ENCODE assay signal across 27 cellular contexts in the genomic region with DNA sequence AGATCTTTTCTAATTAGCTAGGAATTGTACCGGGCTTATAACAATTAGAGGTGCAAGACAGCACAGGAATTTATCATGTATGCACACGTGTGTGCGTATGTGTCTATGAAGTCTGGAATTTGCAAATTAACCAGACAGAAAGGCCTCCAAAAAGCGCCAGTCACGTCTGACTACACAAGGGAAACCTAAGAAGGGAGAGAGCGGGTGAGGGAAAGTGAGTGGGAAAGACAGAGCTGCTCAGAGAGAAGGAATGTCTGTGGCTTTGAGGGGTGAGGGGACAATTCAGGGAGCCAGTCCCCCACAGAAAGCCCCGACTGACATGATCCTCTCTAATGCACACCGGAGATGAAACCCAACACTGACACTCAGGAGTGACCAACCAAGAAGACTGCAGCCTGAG.
DNase-seq lines count a peak whose midpoint lies in the region; ATAC-seq, FAIRE-seq and TF ChIP-seq lines count a peak whose summit lies in the region.
"Had no signal": no experiment of that assay in that cellular context is flagged by ENCODE, and none has a peak within 500 bp of the region (broad histone marks: within the 10 kb centered on the region; RNA-seq: fewer than 3 reads in every experiment).

No MANE protein-coding gene starts in this region.

- H3K27me3 Mint-ChIP-seq in type B pancreatic cell = no peaks in the 10 kb centered on the region
- H3K27me3 Mint-ChIP-seq: activated naive CD8-positive, alpha-beta T cell treated with anti-CD3 and anti-CD28 coated beads, Interleukin-2, amount 10 ng/mL, durations not matched to agents 7 days and 5 days had no signal

- peaks cover 4% of the 10 kb centered on the region for H3K4me1 Mint-ChIP-seq in type B pancreatic cell (ENCODE audit: unreplicated experiment)
- H3K4me1 Mint-ChIP-seq: activated CD4-positive, alpha-beta T cell treated with anti-CD3 and anti-CD28 coated beads, Interleukin-2, amount 10 ng/mL, durations not matched to agents 7 days and 5 days; activated naive CD8-positive, alpha-beta T cell treated with anti-CD3 and anti-CD28 coated beads, Interleukin-2, amount 10 ng/mL, durations not matched to agents 7 days and 5 days; CD4-positive, CD25-positive, alpha-beta regulatory T cell had no signal

- no peak for FAIRE-seq in keratinocyte (lab: Jason Lieb, UNC)
- FAIRE-seq: D721Med, endothelial cell of umbilical vein, GM12878, H1 had no signal

- dilution Hi-C loops in keratinocyte (cut with MboI; ENCODE audit: extremely low pct_ligation_motif_present, low sequenced_read_pairs) = no loop called here

- no peaks in the 10 kb centered on the region for H3K9me1 ChIP-seq in keratinocyte (ENCODE audit: control insufficient read depth, extremely low read depth, insufficient read depth, low read length)

- no peak overlapping the region for H3K4me3 Mint-ChIP-seq in type B pancreatic cell
- H3K4me3 Mint-ChIP-seq: activated CD4-positive, alpha-beta T cell treated with anti-CD3 and anti-CD28 coated beads, Interleukin-2, amount 10 ng/mL, durations not matched to agents 7 days and 5 days; activated naive CD8-positive, alpha-beta T cell treated with anti-CD3 and anti-CD28 coated beads, Interleukin-2, amount 10 ng/mL, durations not matched to agents 7 days and 5 days; activated T-cell treated with anti-CD3 and anti-CD28 coated beads, Interleukin-2, amount 50 U/mL, for 24 hours; CD4-positive, CD25-positive, alpha-beta regulatory T cell had no signal

- H3K9me3 Mint-ChIP-seq in type B pancreatic cell = peaks cover 5% of the 10 kb centered on the region
- H3K9me3 Mint-ChIP-seq: activated CD4-positive, alpha-beta T cell treated with anti-CD3 and anti-CD28 coated beads, Interleukin-2, amount 10 ng/mL, durations not matched to agents 7 days and 5 days had no signal

- H3K79me2 ChIP-seq in keratinocyte (ENCODE audit: control insufficient read depth, insufficient read depth, low read length) = no peaks in the 10 kb centered on the region

- peak overlapping the region in 1 of 3 experiments; percentile 25 for H3K4me3 ChIP-seq in keratinocyte (ENCODE audit: control insufficient read depth in 2 of 3, extremely low read depth in 1 of 3, insufficient read depth in 2 of 3, low read depth in 1 of 3, low read length in 3 of 3)
- H3K4me3 ChIP-seq: GM12878, heart left ventricle, SJSA1 had no signal

- H4K20me1 ChIP-seq in keratinocyte (ENCODE audit: control insufficient read depth, extremely low read depth, insufficient read depth, low read length) = no peaks in the 10 kb centered on the region

- DNase-seq in Daoy (ENCODE audit: low read depth) (peak; percentile 73), astrocyte of the hippocampus (ENCODE audit: low read depth, low spot score) (peak; percentile 60), keratinocyte (ENCODE audit: low read depth, low spot score) (no peak), renal cortical epithelial cell (ENCODE audit: low read depth) (peak; percentile 80), type B pancreatic cell (ENCODE audit: extremely low spot score, unreplicated experiment) (no peak), NCI-H187 (lab: John Stamatoyannopoulos, UW) (no peak)
- DNase-seq: activated CD4-positive, alpha-beta T cell treated with anti-CD3 and anti-CD28 coated beads, Interleukin-2, amount 10 ng/mL, durations not matched to agents 7 days and 5 days; activated gamma-delta T cell; activated naive CD8-positive, alpha-beta T cell treated with anti-CD3 and anti-CD28 coated beads, Interleukin-2, amount 10 ng/mL, durations not matched to agents 7 days and 5 days; activated T-cell treated with anti-CD3 and anti-CD28 coated beads, Interleukin-2, amount 50 U/mL, for 24 hours; CD4-positive, CD25-positive, alpha-beta regulatory T cell; heart left ventricle; mesendoderm; NCI-H1105; NCI-H1930; NCI-H748 treated with DMSO at 0.1 percent for 48 hours; nucleus accumbens; stimulated activated CD4-positive, alpha-beta T cell treated with anti-CD3 and anti-CD28 coated beads, Interleukin-4, amount 100 ng/mL, for 1 hour had no signal

- no peaks in the 10 kb centered on the region for H3K9me3 ChIP-seq in keratinocyte (ENCODE audit: control insufficient read depth, low read depth, low read length)
- H3K9me3 ChIP-seq: ascending aorta, heart left ventricle, SJSA1 had no signal

- H3K36me3 ChIP-seq in keratinocyte (ENCODE audit: control insufficient read depth in 2 of 2, extremely low read depth in 1 of 2, insufficient read depth in 2 of 2, low read length in 2 of 2) = no peaks in the 10 kb centered on the region
- H3K36me3 ChIP-seq: ascending aorta, heart left ventricle, SJSA1 had no signal

- ATAC-seq in HG02798 (IDR thresholded peaks at IDR 0.05; ENCODE audit: poor library complexity, unreplicated experiment) (no peak), GM21825 (IDR thresholded peaks at IDR 0.05; ENCODE audit: unreplicated experiment) (no peak)
- ATAC-seq: GM12878, heart left ventricle, left lobe of liver had no signal

- no peak overlapping the region for H3K9ac ChIP-seq in keratinocyte (ENCODE audit: control insufficient read depth, extremely low read depth, insufficient read depth, low read length)

- no peak overlapping the region for H2AFZ ChIP-seq in keratinocyte (ENCODE audit: control insufficient read depth, low read length)

- TF ChIP-seq CTCF in keratinocyte (optimal IDR thresholded peaks at IDR 0.05 in 1 of 3, IDR thresholded peaks at IDR 0.05 in 1 of 3, conservative IDR thresholded peaks at IDR 0.05 in 1 of 3; ENCODE audit: extremely low read depth in 1 of 3, insufficient read depth in 2 of 3, low read length in 3 of 3) (no peak), type B pancreatic cell (conservative IDR thresholded peaks at IDR 0.05) (no peak)

- no peak overlapping the region for H3K27ac Mint-ChIP-seq in type B pancreatic cell
- H3K27ac Mint-ChIP-seq: activated CD4-positive, alpha-beta T cell treated with anti-CD3 and anti-CD28 coated beads, Interleukin-2, amount 10 ng/mL, durations not matched to agents 7 days and 5 days; activated naive CD8-positive, alpha-beta T cell treated with anti-CD3 and anti-CD28 coated beads, Interleukin-2, amount 10 ng/mL, durations not matched to agents 7 days and 5 days; activated T-cell treated with anti-CD3 and anti-CD28 coated beads, Interleukin-2, amount 50 U/mL, for 24 hours; CD4-positive, CD25-positive, alpha-beta regulatory T cell had no signal

- H3K4me2 ChIP-seq in keratinocyte (ENCODE audit: control insufficient read depth, extremely low read depth, insufficient read depth, low read depth, low read length) = peak overlapping the region; percentile 55

- no peaks in the 10 kb centered on the region for H3K36me3 Mint-ChIP-seq in type B pancreatic cell
- H3K36me3 Mint-ChIP-seq: activated naive CD8-positive, alpha-beta T cell treated with anti-CD3 and anti-CD28 coated beads, Interleukin-2, amount 10 ng/mL, durations not matched to agents 7 days and 5 days; CD4-positive, CD25-positive, alpha-beta regulatory T cell had no signal

- no peak overlapping the region for H3K27ac ChIP-seq in keratinocyte (ENCODE audit: control insufficient read depth, insufficient read depth, low read length)
- H3K27ac ChIP-seq: ascending aorta, heart left ventricle, SJSA1 had no signal

- H3K27me3 ChIP-seq in keratinocyte (ENCODE audit: control insufficient read depth, extremely low read depth, insufficient read depth, low read length) = no peaks in the 10 kb centered on the region
- H3K27me3 ChIP-seq: ascending aorta, heart left ventricle, SJSA1 had no signal

- peaks cover 6% of the 10 kb centered on the region for H3K4me1 ChIP-seq in keratinocyte (ENCODE audit: control insufficient read depth, extremely low read depth, insufficient read depth, low read length)
- H3K4me1 ChIP-seq: ascending aorta, heart left ventricle, SJSA1 had no signal

Comparison
In these comparisons a context has a peak if more than half of its experiments do, and no peak if none do; other contexts are left out.
1. DNase-seq: peak in Daoy (single experiment), astrocyte of the hippocampus (single experiment) and renal cortical epithelial cell (single experiment); none in keratinocyte (single experiment), type B pancreatic cell (single experiment) and NCI-H187 (0 of 2).